1 cellular context compared by ENCODE assay signal in the genomic region with DNA sequence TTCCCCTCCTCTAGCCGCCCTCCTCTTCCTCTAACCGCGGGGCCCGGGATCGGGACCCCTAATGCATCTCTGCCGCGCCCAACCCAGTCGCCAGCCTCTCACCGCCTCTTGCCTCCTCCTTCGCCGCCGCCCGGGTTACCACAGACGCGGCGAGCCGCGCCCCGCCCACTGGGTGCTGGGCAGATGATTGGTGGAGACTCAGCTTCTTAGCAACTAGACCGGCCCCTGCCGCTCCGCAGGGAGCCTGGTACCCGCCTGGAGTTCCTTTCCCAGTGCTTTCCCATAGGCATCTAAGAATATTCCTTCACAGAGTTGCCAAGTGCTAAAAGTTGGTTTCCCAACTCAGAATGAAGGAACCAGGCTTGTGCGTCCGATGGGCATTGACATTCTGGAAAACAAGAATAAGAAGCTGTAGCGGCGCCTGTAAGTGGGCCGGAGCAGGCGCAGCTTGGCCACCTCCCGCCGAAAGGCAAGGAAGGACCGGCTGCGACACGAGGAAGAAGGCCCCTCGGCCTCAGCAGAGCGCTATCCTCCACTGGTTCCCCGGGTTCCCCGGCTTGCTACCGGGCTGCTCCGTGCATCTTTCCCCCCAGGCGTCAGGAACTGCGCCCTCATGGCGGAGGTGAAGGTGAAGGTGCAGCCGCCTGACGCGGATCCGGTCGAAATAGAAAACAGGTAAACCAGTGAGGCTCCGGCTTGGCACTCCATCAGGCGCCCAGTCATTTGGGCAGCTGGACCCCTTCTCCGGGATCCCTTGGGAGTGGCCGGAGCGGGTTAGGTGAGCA.
TF ChIP-seq lines count a peak whose summit lies in the region.

DZANK1 (minus strand) TSS at position 137 of the 785 bp plus-strand sequence. CDS start 1,672 bp downstream, outside the sequence.
A gene with protein sequence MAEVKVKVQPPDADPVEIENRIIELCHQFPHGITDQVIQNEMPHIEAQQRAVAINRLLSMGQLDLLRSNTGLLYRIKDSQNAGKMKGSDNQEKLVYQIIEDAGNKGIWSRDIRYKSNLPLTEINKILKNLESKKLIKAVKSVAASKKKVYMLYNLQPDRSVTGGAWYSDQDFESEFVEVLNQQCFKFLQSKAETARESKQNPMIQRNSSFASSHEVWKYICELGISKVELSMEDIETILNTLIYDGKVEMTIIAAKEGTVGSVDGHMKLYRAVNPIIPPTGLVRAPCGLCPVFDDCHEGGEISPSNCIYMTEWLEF (plus strand): TSS at position 497 of the 785 bp plus-strand sequence. CDS start 117 bp downstream, at position 614.

TF ChIP-seq in HepG2, 621 proteins besides CTCF, POLR2A, EP300 and RAD21 (continued from another document and continues in another):
- TF ChIP-seq ZSCAN12 (CRISPR knock-in tag; IDR thresholded peaks at IDR 0.05), result peak; percentile 92; the same call in 1 of the 2 replicates
- TF ChIP-seq, protein P1, sequence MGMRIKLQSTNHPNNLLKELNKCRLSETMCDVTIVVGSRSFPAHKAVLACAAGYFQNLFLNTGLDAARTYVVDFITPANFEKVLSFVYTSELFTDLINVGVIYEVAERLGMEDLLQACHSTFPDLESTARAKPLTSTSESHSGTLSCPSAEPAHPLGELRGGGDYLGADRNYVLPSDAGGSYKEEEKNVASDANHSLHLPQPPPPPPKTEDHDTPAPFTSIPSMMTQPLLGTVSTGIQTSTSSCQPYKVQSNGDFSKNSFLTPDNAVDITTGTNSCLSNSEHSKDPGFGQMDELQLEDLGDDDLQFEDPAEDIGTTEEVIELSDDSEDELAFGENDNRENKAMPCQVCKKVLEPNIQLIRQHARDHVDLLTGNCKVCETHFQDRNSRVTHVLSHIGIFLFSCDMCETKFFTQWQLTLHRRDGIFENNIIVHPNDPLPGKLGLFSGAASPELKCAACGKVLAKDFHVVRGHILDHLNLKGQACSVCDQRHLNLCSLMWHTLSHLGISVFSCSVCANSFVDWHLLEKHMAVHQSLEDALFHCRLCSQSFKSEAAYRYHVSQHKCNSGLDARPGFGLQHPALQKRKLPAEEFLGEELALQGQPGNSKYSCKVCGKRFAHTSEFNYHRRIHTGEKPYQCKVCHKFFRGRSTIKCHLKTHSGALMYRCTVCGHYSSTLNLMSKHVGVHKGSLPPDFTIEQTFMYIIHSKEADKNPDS (CRISPR knock-in tag; IDR thresholded peaks at IDR 0.05), result peak; percentile 81; the same call in 1 of the 2 replicates
- TF ChIP-seq TARDBP (CRISPR knock-in tag; IDR thresholded peaks at IDR 0.05), result peak; percentile 93
- TF ChIP-seq ESRRA (CRISPR knock-in tag; IDR thresholded peaks at IDR 0.05; ENCODE audit: low read depth), result no peak
- TF ChIP-seq, protein P2, sequence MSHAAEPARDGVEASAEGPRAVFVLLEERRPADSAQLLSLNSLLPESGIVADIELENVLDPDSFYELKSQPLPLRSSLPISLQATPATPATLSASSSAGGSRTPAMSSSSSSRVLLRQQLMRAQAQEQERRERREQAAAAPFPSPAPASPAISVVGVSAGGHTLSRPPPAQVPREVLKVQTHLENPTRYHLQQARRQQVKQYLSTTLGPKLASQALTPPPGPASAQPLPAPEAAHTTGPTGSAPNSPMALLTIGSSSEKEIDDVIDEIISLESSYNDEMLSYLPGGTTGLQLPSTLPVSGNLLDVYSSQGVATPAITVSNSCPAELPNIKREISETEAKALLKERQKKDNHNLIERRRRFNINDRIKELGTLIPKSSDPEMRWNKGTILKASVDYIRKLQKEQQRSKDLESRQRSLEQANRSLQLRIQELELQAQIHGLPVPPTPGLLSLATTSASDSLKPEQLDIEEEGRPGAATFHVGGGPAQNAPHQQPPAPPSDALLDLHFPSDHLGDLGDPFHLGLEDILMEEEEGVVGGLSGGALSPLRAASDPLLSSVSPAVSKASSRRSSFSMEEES (CRISPR knock-in tag; IDR thresholded peaks at IDR 0.05), result peak; percentile 31; the same call in 1 of the 2 replicates
- TF ChIP-seq, protein P3, sequence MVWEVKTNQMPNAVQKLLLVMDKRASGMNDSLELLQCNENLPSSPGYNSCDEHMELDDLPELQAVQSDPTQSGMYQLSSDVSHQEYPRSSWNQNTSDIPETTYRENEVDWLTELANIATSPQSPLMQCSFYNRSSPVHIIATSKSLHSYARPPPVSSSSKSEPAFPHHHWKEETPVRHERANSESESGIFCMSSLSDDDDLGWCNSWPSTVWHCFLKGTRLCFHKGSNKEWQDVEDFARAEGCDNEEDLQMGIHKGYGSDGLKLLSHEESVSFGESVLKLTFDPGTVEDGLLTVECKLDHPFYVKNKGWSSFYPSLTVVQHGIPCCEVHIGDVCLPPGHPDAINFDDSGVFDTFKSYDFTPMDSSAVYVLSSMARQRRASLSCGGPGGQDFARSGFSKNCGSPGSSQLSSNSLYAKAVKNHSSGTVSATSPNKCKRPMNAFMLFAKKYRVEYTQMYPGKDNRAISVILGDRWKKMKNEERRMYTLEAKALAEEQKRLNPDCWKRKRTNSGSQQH (CRISPR knock-in tag; IDR thresholded peaks at IDR 0.05; ENCODE audit: low read depth), result peak; percentile 90; the same call in 1 of the 2 replicates
- TF ChIP-seq, protein P4, sequence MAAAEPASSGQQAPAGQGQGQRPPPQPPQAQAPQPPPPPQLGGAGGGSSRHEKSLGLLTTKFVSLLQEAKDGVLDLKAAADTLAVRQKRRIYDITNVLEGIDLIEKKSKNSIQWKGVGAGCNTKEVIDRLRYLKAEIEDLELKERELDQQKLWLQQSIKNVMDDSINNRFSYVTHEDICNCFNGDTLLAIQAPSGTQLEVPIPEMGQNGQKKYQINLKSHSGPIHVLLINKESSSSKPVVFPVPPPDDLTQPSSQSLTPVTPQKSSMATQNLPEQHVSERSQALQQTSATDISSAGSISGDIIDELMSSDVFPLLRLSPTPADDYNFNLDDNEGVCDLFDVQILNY (CRISPR knock-in tag; conservative IDR thresholded peaks at IDR 0.05), result peak; percentile 65; the same call in 1 of the 2 replicates
- TF ChIP-seq NR2F2 (IDR thresholded peaks at IDR 0.05; ENCODE audit: borderline replicate concordance, low read depth), result no peak
- TF ChIP-seq ZFP1 (CRISPR knock-in tag; IDR thresholded peaks at IDR 0.05), result peak; percentile 57; the same call in 1 of the 2 replicates
- no peak for TF ChIP-seq SCMH1 (CRISPR knock-in tag; IDR thresholded peaks at IDR 0.05; ENCODE audit: borderline replicate concordance)
- peak; percentile 73 for TF ChIP-seq ZNF235 (CRISPR knock-in tag; IDR thresholded peaks at IDR 0.05; ENCODE audit: borderline replicate concordance)
- peak; percentile 86; the same call in 1 of the 2 replicates for TF ChIP-seq ZNF761 (CRISPR knock-in tag; conservative IDR thresholded peaks at IDR 0.05)
- no peak for TF ChIP-seq FUBP1 (CRISPR knock-in tag; IDR thresholded peaks at IDR 0.05; ENCODE audit: borderline replicate concordance)
- no peak for TF ChIP-seq ATF7 (IDR thresholded peaks at IDR 0.05)
- TF ChIP-seq ATF7 (CRISPR knock-in tag; IDR thresholded peaks at IDR 0.05), result no peak
- TF ChIP-seq SNRNP70 (IDR thresholded peaks at IDR 0.05; ENCODE audit: low read depth, low read length), result no peak
- TF ChIP-seq THAP7 (CRISPR knock-in tag; IDR thresholded peaks at IDR 0.05), result peak; percentile 80
- peak; percentile 97 for TF ChIP-seq ZNF792 (CRISPR knock-in tag; IDR thresholded peaks at IDR 0.05)
- TF ChIP-seq ZNF282 (IDR thresholded peaks at IDR 0.05; ENCODE audit: partially characterized antibody), result no peak
- TF ChIP-seq ZFP41 (CRISPR knock-in tag; IDR thresholded peaks at IDR 0.05; ENCODE audit: borderline replicate concordance), result no peak; the same call in 1 of the 2 replicates
- peak; percentile 98 for TF ChIP-seq SALL2 (CRISPR knock-in tag; IDR thresholded peaks at IDR 0.05)
- TF ChIP-seq KAT7 (CRISPR knock-in tag; IDR thresholded peaks at IDR 0.05; ENCODE audit: borderline replicate concordance), result peak; percentile 83; the same call in 1 of the 2 replicates
- peak; percentile 100 for TF ChIP-seq GATAD1 (CRISPR knock-in tag; IDR thresholded peaks at IDR 0.05)
- peak; percentile 54 for TF ChIP-seq ZNF670 (CRISPR knock-in tag; IDR thresholded peaks at IDR 0.05; ENCODE audit: borderline replicate concordance)
- TF ChIP-seq, protein P5, sequence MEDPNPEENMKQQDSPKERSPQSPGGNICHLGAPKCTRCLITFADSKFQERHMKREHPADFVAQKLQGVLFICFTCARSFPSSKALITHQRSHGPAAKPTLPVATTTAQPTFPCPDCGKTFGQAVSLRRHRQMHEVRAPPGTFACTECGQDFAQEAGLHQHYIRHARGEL (CRISPR knock-in tag; IDR thresholded peaks at IDR 0.05), result no peak
- TF ChIP-seq KLF13 (CRISPR knock-in tag; IDR thresholded peaks at IDR 0.05), result no peak
- 0 out of 2 replicates have a peak, but pooled peaks have one; percentile 3 for TF ChIP-seq SETDB1 (CRISPR knock-in tag; IDR thresholded peaks at IDR 0.05; ENCODE audit: borderline replicate concordance)
- TF ChIP-seq ZNF816 (CRISPR knock-in tag; IDR thresholded peaks at IDR 0.05; ENCODE audit: borderline replicate concordance), result peak; percentile 71; the same call in 1 of the 2 replicates
- no peak for TF ChIP-seq SMYD3 (CRISPR knock-in tag; IDR thresholded peaks at IDR 0.05)
- TF ChIP-seq, protein P6, sequence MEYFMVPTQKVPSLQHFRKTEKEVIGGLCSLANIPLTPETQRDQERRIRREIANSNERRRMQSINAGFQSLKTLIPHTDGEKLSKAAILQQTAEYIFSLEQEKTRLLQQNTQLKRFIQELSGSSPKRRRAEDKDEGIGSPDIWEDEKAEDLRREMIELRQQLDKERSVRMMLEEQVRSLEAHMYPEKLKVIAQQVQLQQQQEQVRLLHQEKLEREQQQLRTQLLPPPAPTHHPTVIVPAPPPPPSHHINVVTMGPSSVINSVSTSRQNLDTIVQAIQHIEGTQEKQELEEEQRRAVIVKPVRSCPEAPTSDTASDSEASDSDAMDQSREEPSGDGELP (IDR thresholded peaks at IDR 0.05; ENCODE audit: borderline replicate concordance, low read depth), result peak; percentile 40; the same call in 1 of the 2 replicates
- peak; percentile 72 for TF ChIP-seq ZFP90 (CRISPR knock-in tag; IDR thresholded peaks at IDR 0.05; ENCODE audit: borderline replicate concordance)
- peak; percentile 30 for TF ChIP-seq SP5 (CRISPR knock-in tag; IDR thresholded peaks at IDR 0.05; ENCODE audit: borderline replicate concordance, low read depth)
- TF ChIP-seq DNMT3B (CRISPR knock-in tag; conservative IDR thresholded peaks at IDR 0.05), result peak; percentile 92
- TF ChIP-seq XBP1 (CRISPR knock-in tag; IDR thresholded peaks at IDR 0.05), result peak; percentile 61; the same call in 1 of the 2 replicates
- TF ChIP-seq ZNF496 (CRISPR knock-in tag; IDR thresholded peaks at IDR 0.05; ENCODE audit: insufficient replicate concordance), result no peak
- TF ChIP-seq, protein P7, sequence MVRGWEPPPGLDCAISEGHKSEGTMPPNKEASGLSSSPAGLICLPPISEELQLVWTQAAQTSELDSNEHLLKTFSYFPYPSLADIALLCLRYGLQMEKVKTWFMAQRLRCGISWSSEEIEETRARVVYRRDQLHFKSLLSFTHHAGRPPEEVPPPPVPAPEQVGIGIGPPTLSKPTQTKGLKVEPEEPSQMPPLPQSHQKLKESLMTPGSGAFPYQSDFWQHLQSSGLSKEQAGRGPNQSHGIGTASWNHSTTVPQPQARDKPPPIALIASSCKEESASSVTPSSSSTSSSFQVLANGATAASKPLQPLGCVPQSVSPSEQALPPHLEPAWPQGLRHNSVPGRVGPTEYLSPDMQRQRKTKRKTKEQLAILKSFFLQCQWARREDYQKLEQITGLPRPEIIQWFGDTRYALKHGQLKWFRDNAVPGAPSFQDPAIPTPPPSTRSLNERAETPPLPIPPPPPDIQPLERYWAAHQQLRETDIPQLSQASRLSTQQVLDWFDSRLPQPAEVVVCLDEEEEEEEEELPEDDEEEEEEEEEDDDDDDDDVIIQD (CRISPR knock-in tag; IDR thresholded peaks at IDR 0.05; ENCODE audit: low read depth), result no peak
- peak; percentile 77 for TF ChIP-seq U2AF1 (optimal IDR thresholded peaks at IDR 0.05; ENCODE audit: low read depth, low read length)
- TF ChIP-seq SMAD3 (CRISPR knock-in tag; IDR thresholded peaks at IDR 0.05), result peak; percentile 72; the same call in 1 of the 2 replicates
- TF ChIP-seq ZNF550 (CRISPR knock-in tag; IDR thresholded peaks at IDR 0.05; ENCODE audit: borderline replicate concordance), result no peak
- TF ChIP-seq SMAD1 (CRISPR knock-in tag; IDR thresholded peaks at IDR 0.05; ENCODE audit: borderline replicate concordance, low read depth), result no peak
- no peak for TF ChIP-seq PRPF4 (IDR thresholded peaks at IDR 0.05; ENCODE audit: low read depth, low read length, poor library complexity, severe bottlenecking)
- TF ChIP-seq ZNF512B (CRISPR knock-in tag; IDR thresholded peaks at IDR 0.05; ENCODE audit: borderline replicate concordance), result no peak
- peak; percentile 93 for TF ChIP-seq DR1 (CRISPR knock-in tag; IDR thresholded peaks at IDR 0.05)
- TF ChIP-seq TEAD3 (CRISPR knock-in tag; optimal IDR thresholded peaks at IDR 0.05; ENCODE audit: borderline replicate concordance), result peak; percentile 55
